8 cellular contexts compared by ENCODE assay signal in genomic region chr12:31325877-31326631, GRCh38. TPM values are rescaled to one million over a fixed set of nuclear protein-coding genes. Genes with fewer than 3 reads are reported as not detected.
DNase-seq lines count a peak whose midpoint lies in the region; ATAC-seq and TF ChIP-seq lines count a peak whose summit lies in the region.

SINHCAF (minus strand) TSS chr12:31326150; CDS start chr12:31298204, 27,946 bp downstream.

- peaks cover 33% of the 10 kb centered on the region for H3K4me1 Mint-ChIP-seq in activated naive CD4-positive, alpha-beta T cell treated with anti-CD3 and anti-CD28 coated beads, Interleukin-2, amount 50 U/mL, for 24 hours

- H3K27me3 ChIP-seq in GM06990 (replicated peaks; ENCODE audit: control insufficient read depth, insufficient read depth, low read length): no peaks in the 10 kb centered on the region

- H3K27me3 Mint-ChIP-seq in activated naive CD4-positive, alpha-beta T cell treated with anti-CD3 and anti-CD28 coated beads, Interleukin-2, amount 50 U/mL, for 24 hours: no peaks in the 10 kb centered on the region

- DNase-seq in GM06990 (ENCODE audit: extremely low read depth, insufficient read length) (peak; percentile 98), NCI-H1092 (lab: John Stamatoyannopoulos, UW) (peak; percentile 99), glomerular endothelial cell (ENCODE audit: extremely low read depth, low read depth, low spot score) (peak; percentile 82), occipital lobe (lab: John Stamatoyannopoulos, UW) (peak; percentile 96)

- H3K36me3 ChIP-seq in GM06990 (ENCODE audit: control insufficient read depth, insufficient read depth, low read length): no peaks in the 10 kb centered on the region; the same call in 1 of the 2 replicates

- ATAC-seq in HG02588 (IDR thresholded peaks at IDR 0.05; ENCODE audit: unreplicated experiment) (peak; percentile 47), SK-N-SH treated with all-trans-retinoic acid at 6 μM for 48 hours (peak; percentile 81)

- no peak within 1 kb of the TSS for H3K27ac ChIP-seq in temporal lobe (ENCODE audit: low read depth, low read length)

- H3K27ac Mint-ChIP-seq in activated naive CD4-positive, alpha-beta T cell treated with anti-CD3 and anti-CD28 coated beads, Interleukin-2, amount 50 U/mL, for 24 hours: peak within 1 kb of the TSS; percentile 99

- H3K4me3 Mint-ChIP-seq in activated naive CD4-positive, alpha-beta T cell treated with anti-CD3 and anti-CD28 coated beads, Interleukin-2, amount 50 U/mL, for 24 hours: peak within 1 kb of the TSS; percentile 97

- no peaks in the 10 kb centered on the region for H3K9me3 Mint-ChIP-seq in activated naive CD4-positive, alpha-beta T cell treated with anti-CD3 and anti-CD28 coated beads, Interleukin-2, amount 50 U/mL, for 24 hours

- TF ChIP-seq CTCF in GM06990 (IDR thresholded peaks at IDR 0.05; ENCODE audit: insufficient read depth, low read length, poor library complexity, severe bottlenecking): no peak

- H3K36me3 Mint-ChIP-seq in activated naive CD4-positive, alpha-beta T cell treated with anti-CD3 and anti-CD28 coated beads, Interleukin-2, amount 50 U/mL, for 24 hours: peaks cover 6% of the 10 kb centered on the region

- H3K4me3 ChIP-seq in GM06990 (replicated peaks; ENCODE audit: low read depth, low read length): peak within 1 kb of the TSS; percentile 88

TF ChIP-seq in SK-N-SH treated with all-trans-retinoic acid at 6 μM for 48 hours, 23 proteins besides CTCF, POLR2A, EP300 and RAD21:
- peak; percentile 50; the same call in 1 of the 2 replicates for TF ChIP-seq PATZ1 (CRISPR knock-in tag; IDR thresholded peaks at IDR 0.05; ENCODE audit: borderline replicate concordance)
- no peak for TF ChIP-seq ZNF8 (CRISPR knock-in tag; IDR thresholded peaks at IDR 0.05)
- TF ChIP-seq PPARA (CRISPR knock-in tag; IDR thresholded peaks at IDR 0.05; ENCODE audit: borderline replicate concordance): no peak
TF ChIP-seq in SK-N-SH treated with all-trans-retinoic acid at 6 μM for 48 hours: peak in this region for 1.

RNA-seq across cellular contexts. Expression of gene SINHCAF, which starts in this region (rescaled TPM):
- total RNA-seq in glomerular endothelial cell (73.8 and 93.2 TPM in 2 replicates), occipital lobe (19.3 TPM), temporal lobe (11.8 TPM)
